16 cellular contexts compared by ENCODE assay signal in the genomic region with DNA sequence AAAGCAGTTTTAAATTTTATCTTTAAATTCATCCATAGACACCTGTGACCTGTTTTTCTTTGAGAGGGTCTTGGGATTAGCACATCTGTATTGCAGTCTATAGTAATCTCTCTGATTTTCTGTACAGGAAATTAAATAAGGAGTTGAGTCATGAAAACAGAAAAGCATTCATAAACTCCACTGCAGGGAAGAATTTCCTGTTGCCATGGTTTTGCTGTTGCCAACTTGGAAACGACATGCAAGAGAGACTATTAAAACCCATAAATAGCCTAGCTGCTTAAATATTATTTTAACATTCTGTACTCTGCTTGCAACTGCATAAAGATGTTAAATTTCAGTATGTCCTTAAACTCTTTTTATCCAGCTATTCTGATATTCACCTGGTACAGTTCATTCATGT.
A peak's percentile ranks its signal among the peaks of the same experiment; 100 is the strongest.
DNase-seq lines count a peak whose midpoint lies in the region; ATAC-seq and TF ChIP-seq lines count a peak whose summit lies in the region.
"Had no signal": no experiment of that assay in that cellular context is flagged by ENCODE, and none has a peak within 500 bp of the region (broad histone marks: within the 10 kb centered on the region; RNA-seq: fewer than 3 reads in every experiment).

No MANE protein-coding gene starts in this region.

- DNase-seq in heart left ventricle (peak in 1 of 5 donors; percentile 42), Right ventricle myocardium superior (no peak), caudate nucleus (lab: John Stamatoyannopoulos, UW) (peak in 7 of 61 donors; percentile 5 to 71 (median 28)), kidney epithelial cell (ENCODE audit: low read depth) (peak; percentile 45), thoracic aorta (ENCODE audit: low spot score) (peak; percentile 10), GM20000 (ENCODE audit: low spot score) (no peak), COLO668 (lab: John Stamatoyannopoulos, UW; ENCODE audit: unreplicated experiment) (no peak), DMS 273 treated with DMSO at 0.1 percent for 48 hours (lab: John Stamatoyannopoulos, UW) (no peak)
- DNase-seq: 8988T; activated CD4-positive, alpha-beta T cell treated with anti-CD3 and anti-CD28 coated beads, Interleukin-2, amount 10 ng/mL, durations not matched to agents 24 days and 14 days; activated naive CD8-positive, alpha-beta T cell treated with anti-CD3 and anti-CD28 coated beads, Interleukin-2, amount 50 U/mL, for 24 hours; immature natural killer cell; NCI-H1417; PC-9; stimulated activated CD4-positive, alpha-beta T cell treated with anti-CD3 and anti-CD28 coated beads, Interleukin-15, amount 100 ng/mL, for 24 hours; testis had no signal

- H3K4me3 ChIP-seq in heart left ventricle (no peak overlapping the region), kidney epithelial cell (ENCODE audit: low read depth, low read length) (no peak overlapping the region), thoracic aorta (peak overlapping the region; percentile 31)
- H3K4me3 ChIP-seq: PC-9, testis had no signal

- intact Hi-C loops in heart left ventricle (cut with DNase I) (loop anchor here in 1 of 10 donors (10.0 kb wide), 1 partner anchor 326 kb away; a partner anchor contains a TSS), Right ventricle myocardium superior (cut with DNase I) (no loop called here)

- H3K27me3 ChIP-seq in heart left ventricle = no peaks in the 10 kb centered on the region
- H3K27me3 ChIP-seq in kidney epithelial cell (ENCODE audit: control insufficient read depth, insufficient read depth, low read length) = no peaks in the 10 kb centered on the region
- H3K27me3 ChIP-seq in thoracic aorta (replicated peaks; ENCODE audit: insufficient read depth) = no peaks in the 10 kb centered on the region
- H3K27me3 ChIP-seq: testis had no signal

- H3K36me3 ChIP-seq in heart left ventricle (no peaks in the 10 kb centered on the region), kidney epithelial cell (ENCODE audit: control insufficient read depth, insufficient read depth, low read length) (no peaks in the 10 kb centered on the region), thoracic aorta (no peaks in the 10 kb centered on the region)

- peaks cover 0 to 24% (median 10%) of the 10 kb centered on the region in 12 donors for H3K9me3 ChIP-seq in heart left ventricle
- peaks cover 10% of the 10 kb centered on the region for H3K9me3 ChIP-seq in thoracic aorta
- H3K9me3 ChIP-seq: testis had no signal

- WGBS in heart left ventricle, 4 donors = 28 to 48% (median 35%) methylated on average over 1 of the region's 1 CpG

- no peak for TF ChIP-seq CTCF in heart left ventricle (IDR thresholded peaks at IDR 0.05)
- TF ChIP-seq CTCF in kidney epithelial cell (IDR thresholded peaks at IDR 0.05; ENCODE audit: insufficient read depth, low read length, poor library complexity, severe bottlenecking) = no peak
- no peak for TF ChIP-seq CTCF in thoracic aorta (IDR thresholded peaks at IDR 0.05)
- TF ChIP-seq CTCF in GM20000 (IDR thresholded peaks at IDR 0.05; ENCODE audit: extremely low read depth, missing control alignments) = no peak

- no peak for TF ChIP-seq POLR2A in heart left ventricle (IDR thresholded peaks at IDR 0.05)

- peak overlapping the region in 6 of 12 donors; percentile 1 to 52 (median 30) for H3K27ac ChIP-seq in heart left ventricle
- peak overlapping the region; percentile 88 for H3K27ac ChIP-seq in caudate nucleus (ENCODE audit: low read depth, low read length)
- H3K27ac ChIP-seq in thoracic aorta = peak overlapping the region; percentile 57 to 62
- H3K27ac ChIP-seq: PC-9, testis had no signal

- H3K4me1 ChIP-seq in heart left ventricle (peaks cover 0 to 13% (median 4%) of the 10 kb centered on the region in 12 donors), thoracic aorta (ENCODE audit: control insufficient read depth in 1 of 2, low read depth in 2 of 2) (peaks cover 8 to 31% of the 10 kb centered on the region in 2 donors)
- H3K4me1 ChIP-seq: testis had no signal

- ATAC-seq in heart left ventricle (peak; percentile 14 to 71 (median 42)), Right ventricle myocardium superior (ENCODE audit: poor library complexity) (no peak), thoracic aorta (ENCODE audit: insufficient number of reproducible peaks, low FRiP score, low read depth) (peak; percentile 96)
- ATAC-seq: activated naive CD8-positive, alpha-beta T cell treated with anti-CD3 and anti-CD28 coated beads, Interleukin-2, amount 50 U/mL, for 24 hours had no signal

Comparison
In these comparisons a context has a peak if more than half of its experiments do, and no peak if none do; other contexts are left out.
1. DNase-seq: peak in kidney epithelial cell (single experiment) and thoracic aorta (single experiment); none in Right ventricle myocardium superior (single experiment), GM20000 (single experiment), COLO668 (single experiment) and DMS 273 treated with DMSO at 0.1 percent for 48 hours (single experiment).